7 cellular contexts compared by ENCODE assay signal in the genomic region with DNA sequence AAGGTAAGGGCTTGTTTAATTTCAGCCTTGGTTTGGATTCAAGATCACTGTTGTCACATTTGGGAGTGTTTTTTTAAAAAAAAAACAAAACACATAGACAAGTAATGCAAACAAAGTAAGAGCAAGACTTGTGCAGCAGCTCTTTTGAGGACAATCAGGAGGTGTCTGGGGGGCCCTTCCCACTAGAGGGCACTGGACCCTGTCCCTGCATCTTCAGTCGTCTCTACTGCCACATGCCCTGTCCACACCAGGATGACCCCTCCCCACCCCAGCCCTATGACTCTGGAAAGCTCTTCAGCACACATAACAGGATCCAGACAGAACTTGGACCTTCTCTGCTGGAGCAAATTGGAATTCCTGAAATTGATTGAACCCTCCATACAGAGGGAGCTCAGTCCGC.
DNase-seq lines count a peak whose midpoint lies in the region; ATAC-seq and TF ChIP-seq lines count a peak whose summit lies in the region.

No MANE protein-coding gene starts in this region.

- no peaks in the 10 kb centered on the region for H3K4me1 ChIP-seq in HCT116 (ENCODE audit: control insufficient read depth in 1 of 2, insufficient read depth in 2 of 2, low read length in 2 of 2)
- no peaks in the 10 kb centered on the region for H3K4me1 ChIP-seq in foreskin keratinocyte

- in situ Hi-C loops in G401 (cut with HindIII; ENCODE audit: low sequenced_read_pairs), result no loop called here

- CTCF ChIA-PET in HCT116 (lab: Charles Lee), result interaction anchor here (0.7 to 1.7 kb wide), 5 partner anchors 8 to 1690 kb away, joined by 3 to 10 read pairs (median 4); no protein-coding TSS in a partner anchor

- H3K27me3 Mint-ChIP-seq in T-helper 17 cell, result no peaks in the 10 kb centered on the region

- H3K4me1 Mint-ChIP-seq in T-helper 17 cell, result peaks cover 30% of the 10 kb centered on the region

- RAD21 ChIA-PET in HCT116 (lab: Charles Lee; ENCODE audit: low non-redundant PET in 1 of 2, low total read pairs in 2 of 2, uncharacterized antibody in 2 of 2, unreplicated experiment in 2 of 2), result interaction anchor here in 1 of 2 experiments (0.6 kb wide), 2 partner anchors 69 to 114 kb away, joined by 4 read pairs; no protein-coding TSS in a partner anchor

- H3K4me2 ChIP-seq in HCT116 (ENCODE audit: low read length), result no peak overlapping the region

- H3K36me3 Mint-ChIP-seq in T-helper 17 cell (ENCODE audit: low read depth), result no peaks in the 10 kb centered on the region

- no peak overlapping the region for H2AFZ ChIP-seq in HCT116 (ENCODE audit: low read depth, low read length, poor library complexity, severe bottlenecking)

- ATAC-seq in HCT116 (peak; percentile 87), T-helper 17 cell (no peak), foreskin keratinocyte (peak; percentile 35), sciatic nerve (peak; percentile 70)

- peaks cover 0 to 3% of the 10 kb centered on the region in 2 experiments; a peak in 1 of 4 replicates for H3K36me3 ChIP-seq in HCT116 (ENCODE audit: control insufficient read depth in 1 of 2, insufficient read depth in 2 of 2, low read length in 2 of 2)

- peak; percentile 53 for DNase-seq in G401 (ENCODE audit: low spot score)
- DNase-seq in HCT116 (ENCODE audit: low read depth, low spot score), result peak; percentile 12
- no peak for DNase-seq in T-helper 17 cell
- DNase-seq in foreskin keratinocyte, result no peak
- no peak for DNase-seq in sciatic nerve (ENCODE audit: low spot score)
- DNase-seq in NCI-H2081 treated with DMSO at 0.1 percent for 48 hours (lab: John Stamatoyannopoulos, UW), result no peak
- DNase-seq in dedifferentiated amniotic fluid mesenchymal stem cell (ENCODE audit: extremely low spot score), result no peak

- no peaks in the 10 kb centered on the region for H3K9me2 ChIP-seq in HCT116 (ENCODE audit: insufficient read depth)

- H3K9me3 ChIP-seq in HCT116 (ENCODE audit: control insufficient read depth in 1 of 2, insufficient read depth in 1 of 2, low read depth in 1 of 2, low read length in 2 of 2) (no peaks in the 10 kb centered on the region), T-helper 17 cell (ENCODE audit: control insufficient read depth, low read length, poor library complexity, severe bottlenecking) (no peaks in the 10 kb centered on the region)

- no peak overlapping the region for H3K27ac ChIP-seq in HCT116 (ENCODE audit: low read depth, low read length)
- no peak overlapping the region for H3K27ac ChIP-seq in foreskin keratinocyte

- no peak for TF ChIP-seq POLR2A in HCT116 (IDR thresholded peaks at IDR 0.05; ENCODE audit: borderline replicate concordance, extremely low read depth, insufficient read depth, insufficient read length)

- TF ChIP-seq CTCF in HCT116 (IDR thresholded peaks at IDR 0.05 in 2 of 3, conservative IDR thresholded peaks at IDR 0.05 in 1 of 3; ENCODE audit: borderline replicate concordance in 1 of 3, insufficient read depth in 1 of 3, low read depth in 2 of 3, low read length in 2 of 3), result peak; percentile 21 to 75 (median 63); a peak in 5 of 6 replicates
- TF ChIP-seq CTCF in foreskin keratinocyte (conservative IDR thresholded peaks at IDR 0.05), result peak; percentile 49

- H3K4me3 ChIP-seq in HCT116 (replicated peaks in 1 of 2; ENCODE audit: low read depth in 1 of 2, low read length in 2 of 2), result no peak overlapping the region

- peak; percentile 55 for TF ChIP-seq RAD21 in HCT116 (IDR thresholded peaks at IDR 0.05; ENCODE audit: low read depth)

- no TSS peak for BruUV-seq in HCT116 (replicated peaks; lab: Mats Ljungman, UMichigan)

- H3K27me3 ChIP-seq in HCT116 (ENCODE audit: insufficient read depth, low read length), result no peaks in the 10 kb centered on the region
- no peaks in the 10 kb centered on the region for H3K27me3 ChIP-seq in foreskin keratinocyte

- no peaks in the 10 kb centered on the region for H3K79me2 ChIP-seq in HCT116 (ENCODE audit: insufficient read depth, low read length)

- no peak overlapping the region for H3K4me3 Mint-ChIP-seq in T-helper 17 cell

- intact Hi-C loops in HCT116 (cut with micrococcal nuclease) (loop anchor here (1.0 kb wide), 1 partner anchor 395 kb away; no protein-coding TSS in a partner anchor), sciatic nerve (cut with DNase I) (loop anchor here (10.0 kb wide), 1 partner anchor 77 kb away; no protein-coding TSS in a partner anchor)

- POLR2A ChIA-PET in HCT116 (lab: Charles Lee), result interaction anchor here (1.2 kb wide), 1 partner anchor 124 kb away, joined by 4 read pairs; no protein-coding TSS in a partner anchor

- no peak overlapping the region for H3K9ac ChIP-seq in HCT116 (ENCODE audit: low read length)

- peak overlapping the region; percentile 72 for H3K27ac Mint-ChIP-seq in T-helper 17 cell

- H4K20me1 ChIP-seq in HCT116 (ENCODE audit: insufficient read depth), result no peaks in the 10 kb centered on the region

TF ChIP-seq in HCT116, 20 proteins besides CTCF, POLR2A, EP300 and RAD21:
- no peak for TF ChIP-seq FOSL1 (IDR thresholded peaks at IDR 0.05; ENCODE audit: low read depth)
- no peak for TF ChIP-seq EZH2phosphoT487 (IDR thresholded peaks at IDR 0.05; ENCODE audit: borderline replicate concordance)
- TF ChIP-seq, protein P1, sequence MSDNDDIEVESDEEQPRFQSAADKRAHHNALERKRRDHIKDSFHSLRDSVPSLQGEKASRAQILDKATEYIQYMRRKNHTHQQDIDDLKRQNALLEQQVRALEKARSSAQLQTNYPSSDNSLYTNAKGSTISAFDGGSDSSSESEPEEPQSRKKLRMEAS (IDR thresholded peaks at IDR 0.05), result no peak
- TF ChIP-seq CEBPB (IDR thresholded peaks at IDR 0.05; ENCODE audit: low read depth), result no peak
- no peak for TF ChIP-seq YY1 (IDR thresholded peaks at IDR 0.05; ENCODE audit: extremely low read depth, insufficient replicate concordance, low read depth, low read length)
- TF ChIP-seq TCF7L2 (IDR thresholded peaks at IDR 0.05; ENCODE audit: borderline replicate concordance, extremely low read depth, insufficient read depth, insufficient read length), result no peak
- no peak for TF ChIP-seq ELF1 (IDR thresholded peaks at IDR 0.05; ENCODE audit: borderline replicate concordance, low read depth)
- TF ChIP-seq CBX3 (IDR thresholded peaks at IDR 0.05; ENCODE audit: low read depth), result no peak
- TF ChIP-seq EZH2 (IDR thresholded peaks at IDR 0.05), result no peak
- TF ChIP-seq ZFX (IDR thresholded peaks at IDR 0.05), result no peak
- TF ChIP-seq REST (IDR thresholded peaks at IDR 0.05; ENCODE audit: low read depth), result no peak
- TF ChIP-seq SIN3A (IDR thresholded peaks at IDR 0.05; ENCODE audit: low read depth), result no peak
- TF ChIP-seq POLR2AphosphoS5 (IDR thresholded peaks at IDR 0.05; ENCODE audit: low read depth, low read length), result no peak
- no peak for TF ChIP-seq ZNF274 (IDR thresholded peaks at IDR 0.05; ENCODE audit: low read depth, low read length)
- no peak for TF ChIP-seq JUND (IDR thresholded peaks at IDR 0.05)
- TF ChIP-seq SRF (IDR thresholded peaks at IDR 0.05; ENCODE audit: low read depth), result no peak
- TF ChIP-seq, protein P2, sequence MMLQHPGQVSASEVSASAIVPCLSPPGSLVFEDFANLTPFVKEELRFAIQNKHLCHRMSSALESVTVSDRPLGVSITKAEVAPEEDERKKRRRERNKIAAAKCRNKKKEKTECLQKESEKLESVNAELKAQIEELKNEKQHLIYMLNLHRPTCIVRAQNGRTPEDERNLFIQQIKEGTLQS (IDR thresholded peaks at IDR 0.05), result no peak

Comparison
In these comparisons a context has a peak if more than half of its experiments do, and no peak if none do; other contexts are left out.
1. DNase-seq: peak in G401 (single experiment) and HCT116 (single experiment); none in T-helper 17 cell (0 of 3), foreskin keratinocyte (0 of 2), sciatic nerve (single experiment), NCI-H2081 treated with DMSO at 0.1 percent for 48 hours (single experiment) and dedifferentiated amniotic fluid mesenchymal stem cell (single experiment).